ENCODE assay signal across 8 cellular contexts in the genomic region with DNA sequence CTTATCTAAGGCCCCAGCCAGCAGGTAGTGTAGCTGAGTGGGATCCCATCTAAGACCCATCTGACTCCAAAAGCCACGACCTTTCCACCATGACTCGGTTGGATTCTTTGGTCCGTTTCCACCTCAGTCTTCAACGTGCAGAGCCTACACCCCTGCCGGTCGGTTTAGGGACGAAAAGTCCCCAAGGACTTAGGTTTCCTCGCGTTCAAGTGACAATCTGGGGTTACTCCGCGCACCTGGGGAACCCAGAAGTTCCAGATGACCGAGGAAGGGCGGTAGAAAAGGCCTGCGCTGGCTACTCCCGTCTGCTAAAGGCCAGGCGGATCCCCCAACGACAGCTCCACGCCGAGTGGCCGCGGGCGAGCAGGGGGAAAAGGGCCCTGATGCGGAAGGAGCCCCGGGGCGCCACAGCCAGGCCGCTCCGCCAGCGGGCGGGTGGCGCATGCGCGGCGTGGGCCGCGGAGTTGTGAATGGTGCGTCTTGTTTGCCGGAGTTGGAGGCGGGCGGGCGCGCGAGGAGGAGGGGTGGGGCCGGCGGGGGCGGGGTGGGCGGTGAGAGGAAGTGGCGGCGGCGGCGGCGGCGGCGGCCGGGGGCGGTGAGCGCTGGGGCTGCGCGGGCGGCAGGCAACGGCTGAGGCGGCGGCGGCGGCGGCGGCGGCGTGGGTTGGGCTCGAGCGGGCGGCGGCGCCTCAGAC. TPM values are rescaled to one million over a fixed set of nuclear protein-coding genes. Genes with fewer than 3 reads are reported as not detected.
DNase-seq lines count a peak whose midpoint lies in the region; ATAC-seq, FAIRE-seq and TF ChIP-seq lines count a peak whose summit lies in the region.

A gene (plus strand): TSS at position 595 of the 694 bp plus-strand sequence. CDS start 259 bp downstream, outside the sequence.

- TF ChIP-seq POLR2A in endothelial cell of umbilical vein (IDR thresholded peaks at IDR 0.05; ENCODE audit: low read depth, low read length), result peak; percentile 95

- intact Hi-C loops in endothelial cell of umbilical vein (cut with micrococcal nuclease), result no loop called here

- no peaks in the 10 kb centered on the region for H3K9me1 ChIP-seq in endothelial cell of umbilical vein (replicated peaks; ENCODE audit: control insufficient read depth, extremely low read depth, insufficient read depth, low read length)

- FAIRE-seq in endothelial cell of umbilical vein (lab: Jason Lieb, UNC), result no peak

- H3K27me3 ChIP-seq in HUES48 (ENCODE audit: control insufficient read depth, insufficient read depth, low read length) (peaks cover 6% of the 10 kb centered on the region; the same call in 1 of the 2 replicates), OCI-LY3 (ENCODE audit: low read depth, low read length) (no peaks in the 10 kb centered on the region), endothelial cell of umbilical vein (ENCODE audit: control insufficient read depth in 2 of 2, insufficient read depth in 2 of 2, low read length in 2 of 2) (no peaks in the 10 kb centered on the region)

- no peaks in the 10 kb centered on the region for H3K36me3 ChIP-seq in HUES48 (ENCODE audit: control insufficient read depth, insufficient read depth, low read length)
- peaks cover 27% of the 10 kb centered on the region for H3K36me3 ChIP-seq in OCI-LY3 (replicated peaks; ENCODE audit: low read depth, low read length)
- peaks cover 0 to 4% of the 10 kb centered on the region in 2 experiments for H3K36me3 ChIP-seq in endothelial cell of umbilical vein (ENCODE audit: control insufficient read depth in 2 of 2, extremely low read depth in 1 of 2, insufficient read depth in 2 of 2, low read length in 2 of 2)

- H3K27ac ChIP-seq in HUES48 (ENCODE audit: low read depth, low read length), result peak within 1 kb of the TSS; percentile 81
- peak within 1 kb of the TSS; percentile 87 for H3K27ac ChIP-seq in OCI-LY3 (ENCODE audit: low read length)
- H3K27ac ChIP-seq in endothelial cell of umbilical vein (ENCODE audit: insufficient read depth, low read depth, low read length), result peak within 1 kb of the TSS; percentile 92

- peak; percentile 29 for TF ChIP-seq CTCF in OCI-LY3 (IDR thresholded peaks at IDR 0.05; ENCODE audit: low read depth, low read length)
- TF ChIP-seq CTCF in endothelial cell of umbilical vein (IDR thresholded peaks at IDR 0.05; ENCODE audit: extremely low read depth in 1 of 2, insufficient read depth in 1 of 2, low read depth in 1 of 2, low read length in 2 of 2), result peak in 1 of 2 donors; percentile 13

- H3K9me3 ChIP-seq in HUES48 (ENCODE audit: control insufficient read depth, insufficient read depth, low read length) (no peaks in the 10 kb centered on the region), OCI-LY3 (ENCODE audit: insufficient read depth, low read length) (no peaks in the 10 kb centered on the region), endothelial cell of umbilical vein (replicated peaks; ENCODE audit: control insufficient read depth, insufficient read depth, low read length) (no peaks in the 10 kb centered on the region)

- CTCF ChIA-PET in endothelial cell of umbilical vein (lab: Charles Lee), result interaction anchor here (0.6 to 3.0 kb wide), 8 partner anchors 10 to 157 kb away, joined by 3 to 25 read pairs (median 3); no protein-coding TSS in a partner anchor

- dilution Hi-C loops in endothelial cell of umbilical vein (cut with MboI; ENCODE audit: extremely low pct_ligation_motif_present, low sequenced_read_pairs), result no loop called here

- peak within 1 kb of the TSS; percentile 94 for H3K4me2 ChIP-seq in OCI-LY3 (ENCODE audit: low read length)
- H3K4me2 ChIP-seq in endothelial cell of umbilical vein (ENCODE audit: insufficient read depth, low read length), result peak within 1 kb of the TSS; percentile 96

- H3K79me2 ChIP-seq in OCI-LY3 (ENCODE audit: low read length), result peaks cover 47% of the 10 kb centered on the region
- peaks cover 44% of the 10 kb centered on the region for H3K79me2 ChIP-seq in endothelial cell of umbilical vein (ENCODE audit: control insufficient read depth, insufficient read depth, low read length)

- POLR2A ChIA-PET in endothelial cell of umbilical vein (lab: Charles Lee), result interaction anchor here (0.6 to 2.5 kb wide), 3 partner anchors 10 to 37 kb away, joined by 4 to 7 read pairs (median 5); no protein-coding TSS in a partner anchor

- BruUV-seq in endothelial cell of umbilical vein (replicated peaks; lab: Mats Ljungman, UMichigan), result TSS peak; percentile 89

- DNase-seq in Caki2 (ENCODE audit: low read depth), result peak; percentile 83
- DNase-seq in activated CD8-positive, alpha-beta memory T cell treated with anti-CD3 and anti-CD28 coated beads, Interleukin-2, amount 50 U/mL, for 48 hours, result peak; percentile 97
- DNase-seq in endothelial cell of umbilical vein (ENCODE audit: low read depth, low spot score), result peak; percentile 87
- DNase-seq in middle frontal gyrus (ENCODE audit: extremely low spot score, low spot score), result peak; percentile 78
- DNase-seq in stimulated activated CD8-positive, alpha-beta memory T cell treated with anti-CD3 and anti-CD28 coated beads, Interleukin-2, amount 100 ng/mL, for 1 hour (ENCODE audit: low read depth in 2 of 2), result peak; percentile 86 to 88

- peak; percentile 68 for ATAC-seq in GM21367 (IDR thresholded peaks at IDR 0.05; ENCODE audit: unreplicated experiment)

- H3K9ac ChIP-seq in HUES48 (ENCODE audit: low read depth, low read length), result peak within 1 kb of the TSS; percentile 69
- H3K9ac ChIP-seq in OCI-LY3 (ENCODE audit: low read length), result peak within 1 kb of the TSS; percentile 98
- H3K9ac ChIP-seq in endothelial cell of umbilical vein (replicated peaks; ENCODE audit: extremely low read depth, insufficient read depth, low read length), result peak within 1 kb of the TSS; percentile 98

- peaks cover 34% of the 10 kb centered on the region for H4K20me1 ChIP-seq in OCI-LY3 (ENCODE audit: insufficient read depth, low read length)
- no peaks in the 10 kb centered on the region for H4K20me1 ChIP-seq in endothelial cell of umbilical vein (replicated peaks; ENCODE audit: control insufficient read depth, extremely low read depth, insufficient read depth, low read length)

- H3K4me3 ChIP-seq in HUES48 (ENCODE audit: low read depth, low read length), result peak within 1 kb of the TSS; percentile 88
- peak within 1 kb of the TSS; percentile 81 for H3K4me3 ChIP-seq in OCI-LY3 (ENCODE audit: low read length)
- H3K4me3 ChIP-seq in endothelial cell of umbilical vein (replicated peaks in 1 of 3; ENCODE audit: insufficient read depth in 1 of 3, low read depth in 1 of 3, low read length in 3 of 3), result peak within 1 kb of the TSS; percentile 79 to 94 (median 91)

- in situ Hi-C loops in Caki2 (cut with HindIII; ENCODE audit: low pct_unique_long_range_greater_than_20kb, low sequenced_read_pairs), result no loop called here

- peaks cover 6% of the 10 kb centered on the region for H3K4me1 ChIP-seq in HUES48 (ENCODE audit: control insufficient read depth, insufficient read depth, low read length)
- peaks cover 14% of the 10 kb centered on the region for H3K4me1 ChIP-seq in OCI-LY3 (ENCODE audit: low read length)
- peaks cover 28% of the 10 kb centered on the region for H3K4me1 ChIP-seq in endothelial cell of umbilical vein (ENCODE audit: control insufficient read depth, extremely low read depth, insufficient read depth, low read length)

- H2AFZ ChIP-seq in OCI-LY3 (ENCODE audit: low read depth, low read length) (peak within 1 kb of the TSS; percentile 69), endothelial cell of umbilical vein (ENCODE audit: low read depth, low read length) (peak within 1 kb of the TSS; percentile 100)

TF ChIP-seq in endothelial cell of umbilical vein, 7 proteins besides CTCF, POLR2A, EP300 and RAD21:
- TF ChIP-seq GATA2 (IDR thresholded peaks at IDR 0.05; ENCODE audit: insufficient read depth, insufficient read length, low read depth, low read length) (no peak), EZH2 (IDR thresholded peaks at IDR 0.05; ENCODE audit: borderline replicate concordance, low read depth, low read length, severe bottlenecking) (no peak), JUN (IDR thresholded peaks at IDR 0.05; ENCODE audit: borderline replicate concordance, insufficient read depth, insufficient read length, low read depth) (no peak), FOS (IDR thresholded peaks at IDR 0.05; ENCODE audit: borderline replicate concordance, insufficient read depth, low read length) (no peak), POLR2AphosphoS5 (IDR thresholded peaks at IDR 0.05; ENCODE audit: insufficient read depth, low read depth, low read length) (peak; percentile 94)

RNA-seq across cellular contexts. Expression of the gene that starts here (rescaled TPM):
- total RNA-seq in Caki2 (2014; rRNA removed; shearing (Covaris generic); ENCODE audit: low replicate concordance), result 8.2 and 15.5 TPM in 2 replicates
- total RNA-seq in endothelial cell of umbilical vein, result 103 and 113 TPM in 2 replicates
- polyA plus RNA-seq in endothelial cell of umbilical vein, result 22.0 and 27.8 TPM in 2 replicates
- polyA plus RNA-seq in endothelial cell of umbilical vein (2011; cell fraction: cytosol; rRNA removed), result 36.7 and 47.6 TPM in 2 replicates
- 26.1 and 52.4 TPM in 2 replicates for polyA plus RNA-seq in endothelial cell of umbilical vein (2011; cell fraction: nucleus; rRNA removed)
- 82.2 and 88.3 TPM in 2 replicates for polyA plus RNA-seq in endothelial cell of umbilical vein (2012)
- 46.7 and 53.5 TPM in 2 replicates for polyA minus RNA-seq in endothelial cell of umbilical vein
- polyA minus RNA-seq in endothelial cell of umbilical vein (2011; cell fraction: cytosol; rRNA and poly(A)+ RNA removed), result 62.0 TPM
- 25.5 and 30.5 TPM in 2 replicates for polyA minus RNA-seq in endothelial cell of umbilical vein (2011; cell fraction: nucleus; rRNA and poly(A)+ RNA removed)

Comparison
In these comparisons a context has a peak if more than half of its experiments do, and no peak if none do; other contexts are left out.
1. Peak in every context shown above with its lines: DNase-seq, ATAC-seq, H3K4me3 ChIP-seq and H3K27ac ChIP-seq.